27 cellular contexts compared by ENCODE assay signal in genomic region chr2:220987839-220988238, GRCh38.
"Had no signal": no experiment of that assay in that cellular context is flagged by ENCODE, and none has a peak within 500 bp of the region (broad histone marks: within the 10 kb centered on the region; RNA-seq: fewer than 3 reads in every experiment).

No MANE protein-coding gene starts in this region.

- H3K4me1 ChIP-seq: stomach, suprapubic skin, testis, tibial artery, tibial nerve, transverse colon, upper lobe of left lung, upper lobe of right lung, uterus, vagina had no signal

- FAIRE-seq: urothelium cell line had no signal

- H3K27me3 ChIP-seq: stomach, suprapubic skin, testis, thyroid gland, tibial artery, tibial nerve, transverse colon, upper lobe of left lung, upper lobe of right lung, uterus, vagina had no signal

- ATAC-seq: stimulated activated effector memory CD8-positive, alpha-beta T cell treated with anti-CD3 and anti-CD28 coated beads, Interleukin-12 subunit alpha, Interleukin-12 subunit beta, amount 100 ng/mL, for 72 hours; stimulated activated memory B cell treated with anti-CD40 and anti-IgM and Interleukin-4, amounts not matched to agents 10 μg/mL and 1 μg/mL and 100 μg/mL, for 72 hours; stimulated activated naive B cell treated with anti-CD40 and anti-IgM and Interleukin-4, amounts not matched to agents 10 μg/mL and 1 μg/mL and 100 μg/mL, for 72 hours; stimulated activated naive CD8-positive, alpha-beta T cell treated with anti-CD3 and anti-CD28 coated beads, Interleukin-15, amount 100 ng/mL, for 72 hours; stimulated activated naive CD8-positive, alpha-beta T cell treated with anti-CD3 and anti-CD28 coated beads, Interleukin-15, Interleukin-2, amounts not matched to agents 100 U/mL and 50 U/mL, for 24 hours; upper lobe of right lung had no signal

- H3K27ac ChIP-seq: stomach, suprapubic skin, testis, thoracic aorta, thyroid gland, tibial artery, tibial nerve, transverse colon, upper lobe of left lung, upper lobe of right lung, uterus, vagina had no signal

- H3K36me3 ChIP-seq: stomach, suprapubic skin, thoracic aorta, thyroid gland, tibial artery, tibial nerve, transverse colon, upper lobe of left lung, upper lobe of right lung, uterus, vagina had no signal

- H3K9me3 ChIP-seq: stomach, suprapubic skin, testis, thoracic aorta, thyroid gland, tibial artery, tibial nerve, transverse colon, upper lobe of left lung, upper lobe of right lung, uterus, vagina had no signal

- DNase-seq: stimulated activated CD4-positive, alpha-beta T cell treated with anti-CD3 and anti-CD28 coated beads, Interleukin-2, amount 100 ng/mL, for 48 hours; stimulated activated CD4-positive, alpha-beta T cell treated with anti-CD3 and anti-CD28 coated beads, Interleukin-4, amount 100 ng/mL, for 1 hour; stimulated activated CD4-positive, alpha-beta T cell treated with anti-CD3 and anti-CD28 coated beads, Interleukin-4, amount 100 ng/mL, for 24 hours; stimulated activated CD4-positive, alpha-beta T cell treated with anti-CD3 and anti-CD28 coated beads, Interleukin-4, amount 100 ng/mL, for 4 hours; stimulated activated CD8-positive, alpha-beta memory T cell treated with anti-CD3 and anti-CD28 coated beads, Interleukin-4, amount 100 ng/mL, for 48 hours; stimulated activated naive B cell treated with anti-CD40 and anti-IgM and Interleukin-4, amounts not matched to agents 10 μg/mL and 1 μg/mL and 100 μg/mL, for 72 hours; stimulated activated naive CD4-positive, alpha-beta T cell; stimulated activated naive CD4-positive, alpha-beta T cell treated with Interleukin-2 at 50 U/mL for 16 hours; stimulated activated naive CD8-positive, alpha-beta T cell treated with anti-CD3 and anti-CD28 coated beads, Interleukin-15, amount 100 ng/mL, for 72 hours; stimulated activated naive CD8-positive, alpha-beta T cell treated with anti-CD3 and anti-CD28 coated beads, Interleukin-15, Interleukin-2, amounts not matched to agents 100 U/mL and 50 U/mL, for 24 hours; stomach; substantia nigra; testis; thyroid gland; tibial artery; transverse colon; trophoblast cell; upper lobe of left lung; upper lobe of right lung; uterus had no signal

- H3K4me3 ChIP-seq: stomach, suprapubic skin, testis, thoracic aorta, thyroid gland, tibial artery, tibial nerve, transverse colon, upper lobe of left lung, upper lobe of right lung, uterus, vagina had no signal
